In genomic region chr22:42944409-42944808, GRCh38 we compare ENCODE assay signal across 19 cellular contexts.
DNase-seq lines count a peak whose midpoint lies in the region; ATAC-seq, FAIRE-seq and TF ChIP-seq lines count a peak whose summit lies in the region.
"Had no signal": no experiment of that assay in that cellular context is flagged by ENCODE, and none has a peak within 500 bp of the region (broad histone marks: within the 10 kb centered on the region; RNA-seq: fewer than 3 reads in every experiment).

No MANE protein-coding gene starts in this region.

- 94% methylated on average over 5 of the region's 5 CpGs for WGBS in HepG2 (ENCODE audit: low lambda C conversion rate)
- WGBS in right lobe of liver (ENCODE audit: insufficient coverage, low coverage, low lambda C conversion rate, missing lambda C conversion rate): 38% methylated on average over 4 of the region's 5 CpGs
- WGBS in prostate gland: 51% methylated on average over 5 of the region's 5 CpGs
- WGBS in testis, 2 donors: 63 to 67% methylated on average over 5 of the region's 5 CpGs

- TF ChIP-seq EP300 in HepG2 (IDR thresholded peaks at IDR 0.05; ENCODE audit: low read depth in 2 of 2, low read length in 2 of 2): no peak
- no peak for TF ChIP-seq EP300 in HepG2 (CRISPR knock-in tag; IDR thresholded peaks at IDR 0.05; ENCODE audit: borderline replicate concordance)

- no peak for FAIRE-seq in HepG2 (lab: Jason Lieb, UNC)
- FAIRE-seq: A549, H1, RCC 7860 had no signal

- H3K4me3 Mint-ChIP-seq in CD8-positive, alpha-beta T cell: no peak overlapping the region
- H3K4me3 Mint-ChIP-seq: HFFc6 had no signal

- BruUV-seq in HepG2 (replicated peaks; lab: Mats Ljungman, UMichigan): no TSS peak

- ATAC-seq in HepG2: no peak
- no peak for ATAC-seq in right lobe of liver
- ATAC-seq in CD8-positive, alpha-beta T cell: no peak
- ATAC-seq: A549 had no signal

- POLR2A ChIA-PET in HepG2 (lab: Yijun Ruan, JAX): interaction anchor here (1.7 to 2.1 kb wide), 2 partner anchors 15 to 31 kb away, joined by 3 to 4 read pairs; no protein-coding TSS in a partner anchor
- POLR2A ChIA-PET in CD8-positive, alpha-beta T cell (lab: Charles Lee): no interaction called here

- no peak for TF ChIP-seq RAD21 in HepG2 (CRISPR knock-in tag; IDR thresholded peaks at IDR 0.05)

- H4K20me1 ChIP-seq in HepG2 (ENCODE audit: insufficient read depth, low read length): peaks cover 10% of the 10 kb centered on the region; the same call in 1 of the 2 replicates

- H3K4me1 Mint-ChIP-seq in CD8-positive, alpha-beta T cell (ENCODE audit: low read depth): peaks cover 48% of the 10 kb centered on the region

- in situ Hi-C loops in HepG2 (cut with HindIII; ENCODE audit: extremely low pct_ligation_motif_present, low pct_unique_long_range_greater_than_20kb): loop anchor here (5.0 kb wide), 1 partner anchor 48 kb away; no protein-coding TSS in a partner anchor

- H3K4me2 ChIP-seq in HepG2 (ENCODE audit: low read depth, low read length): no peak overlapping the region
- H3K4me2 ChIP-seq: A549 had no signal

- H2AFZ ChIP-seq in HepG2 (ENCODE audit: low read length): no peak overlapping the region

- H3K4me1 ChIP-seq in HepG2 (ENCODE audit: insufficient read depth, low read length) (peaks cover 80% of the 10 kb centered on the region), right lobe of liver (peaks cover 0 to 10% (median 2%) of the 10 kb centered on the region in 4 donors), left ventricle myocardium inferior (peaks cover 91% of the 10 kb centered on the region), prostate gland (replicated peaks) (peaks cover 32% of the 10 kb centered on the region), vagina (peaks cover 73% of the 10 kb centered on the region), testis (peaks cover 35% of the 10 kb centered on the region)
- peaks cover 32% of the 10 kb centered on the region for H3K4me1 ChIP-seq in CD8-positive, alpha-beta T cell (ENCODE audit: insufficient read depth, low read length)

- TF ChIP-seq CTCF in HepG2 (CRISPR knock-in tag; IDR thresholded peaks at IDR 0.05) (no peak), right lobe of liver (IDR thresholded peaks at IDR 0.05) (no peak), left ventricle myocardium inferior (IDR thresholded peaks at IDR 0.05; ENCODE audit: borderline replicate concordance) (no peak), prostate gland (IDR thresholded peaks at IDR 0.05) (no peak), vagina (IDR thresholded peaks at IDR 0.05) (no peak), testis (IDR thresholded peaks at IDR 0.05) (no peak)
- TF ChIP-seq CTCF in CD8-positive, alpha-beta T cell (IDR thresholded peaks at IDR 0.05): no peak

- H3K27ac Mint-ChIP-seq in CD8-positive, alpha-beta T cell: no peak overlapping the region
- H3K27ac Mint-ChIP-seq: HFFc6 had no signal

- no peaks in the 10 kb centered on the region for H3K9me3 Mint-ChIP-seq in CD8-positive, alpha-beta T cell
- H3K9me3 Mint-ChIP-seq: HFFc6 had no signal

- intact Hi-C loops in HepG2 (cut with micrococcal nuclease; ENCODE audit: unreplicated experiment): loop anchor here (10.0 kb wide), 1 partner anchor 50 kb away; no protein-coding TSS in a partner anchor
- intact Hi-C loops in right lobe of liver (cut with DNase I): no loop called here
- intact Hi-C loops in left ventricle myocardium inferior (cut with micrococcal nuclease): no loop called here
- intact Hi-C loops in prostate gland (cut with DNase I): no loop called here
- intact Hi-C loops in vagina (cut with DNase I): no loop called here
- intact Hi-C loops in CD8-positive, alpha-beta T cell (cut with DNase I, micrococcal nuclease): no loop called here
- intact Hi-C loops in testis (cut with DNase I; ENCODE audit: low total_unique reads): no loop called here

- H3K27me3 Mint-ChIP-seq in CD8-positive, alpha-beta T cell (ENCODE audit: low read depth): no peaks in the 10 kb centered on the region

- peaks cover 83% of the 10 kb centered on the region for H3K79me2 ChIP-seq in HepG2 (ENCODE audit: insufficient read depth, low read length)

- H3K27me3 ChIP-seq in HepG2 (ENCODE audit: control insufficient read depth in 1 of 2, insufficient read depth in 2 of 2, low read length in 2 of 2) (no peaks in the 10 kb centered on the region), right lobe of liver (no peaks in the 10 kb centered on the region), left ventricle myocardium inferior (ENCODE audit: low read depth) (no peaks in the 10 kb centered on the region), prostate gland (replicated peaks; ENCODE audit: insufficient read depth) (no peaks in the 10 kb centered on the region), vagina (no peaks in the 10 kb centered on the region), testis (no peaks in the 10 kb centered on the region)
- H3K27me3 ChIP-seq in CD8-positive, alpha-beta T cell (ENCODE audit: insufficient read depth, low read length): no peaks in the 10 kb centered on the region

- no peak for TF ChIP-seq POLR2A in HepG2 (IDR thresholded peaks at IDR 0.05; ENCODE audit: insufficient read depth in 1 of 2, low read depth in 2 of 2, low read length in 2 of 2)
- no peak for TF ChIP-seq POLR2A in right lobe of liver (IDR thresholded peaks at IDR 0.05)
- TF ChIP-seq POLR2A in prostate gland (IDR thresholded peaks at IDR 0.05): no peak
- TF ChIP-seq POLR2A in vagina (IDR thresholded peaks at IDR 0.05): no peak
- TF ChIP-seq POLR2A in testis (IDR thresholded peaks at IDR 0.05): no peak

- H3K4me3 ChIP-seq in HepG2 (replicated peaks in 1 of 3; ENCODE audit: insufficient read depth in 1 of 3, low read depth in 2 of 3, low read length in 3 of 3) (no peak overlapping the region), right lobe of liver (no peak overlapping the region), left ventricle myocardium inferior (peak overlapping the region; percentile 5), prostate gland (no peak overlapping the region), vagina (no peak overlapping the region), testis (no peak overlapping the region)
- no peak overlapping the region for H3K4me3 ChIP-seq in CD8-positive, alpha-beta T cell (ENCODE audit: low read depth, low read length)
- H3K4me3 ChIP-seq: A549 had no signal

- H3K9ac ChIP-seq in HepG2 (ENCODE audit: insufficient read depth, low read depth, low read length): no peak overlapping the region

- CTCF ChIA-PET in HepG2 (lab: Yijun Ruan, JAX; ENCODE audit: low intra/inter-chr PET ratio, low total read pairs): no interaction called here
- CTCF ChIA-PET in CD8-positive, alpha-beta T cell (lab: Charles Lee): no interaction called here

- H3K36me3 Mint-ChIP-seq in CD8-positive, alpha-beta T cell: peaks cover 27% of the 10 kb centered on the region

- no peaks in the 10 kb centered on the region for H3K9me3 ChIP-seq in HepG2 (ENCODE audit: low read length)
- H3K9me3 ChIP-seq in right lobe of liver: no peaks in the 10 kb centered on the region
- no peaks in the 10 kb centered on the region for H3K9me3 ChIP-seq in left ventricle myocardium inferior (replicated peaks)
- no peaks in the 10 kb centered on the region for H3K9me3 ChIP-seq in prostate gland
- no peaks in the 10 kb centered on the region for H3K9me3 ChIP-seq in vagina
- H3K9me3 ChIP-seq in CD8-positive, alpha-beta T cell (ENCODE audit: low read length): no peaks in the 10 kb centered on the region
- no peaks in the 10 kb centered on the region for H3K9me3 ChIP-seq in testis
- H3K9me3 ChIP-seq: A549 had no signal

- H3K27ac ChIP-seq in HepG2 (ENCODE audit: extremely low read length, insufficient read depth, low read length): no peak overlapping the region
- H3K27ac ChIP-seq in right lobe of liver: no peak overlapping the region
- H3K27ac ChIP-seq in left ventricle myocardium inferior (replicated peaks): peak overlapping the region; percentile 95
- H3K27ac ChIP-seq in prostate gland: peak overlapping the region; percentile 71 to 93
- H3K27ac ChIP-seq in vagina: peak overlapping the region; percentile 26
- H3K27ac ChIP-seq in CD8-positive, alpha-beta T cell (ENCODE audit: low read depth, low read length): no peak overlapping the region
- H3K27ac ChIP-seq in testis: peak overlapping the region in 1 of 2 donors; percentile 69

- H3K36me3 ChIP-seq in HepG2 (replicated peaks in 1 of 2; ENCODE audit: control insufficient read depth in 1 of 2, insufficient read depth in 2 of 2, low read length in 2 of 2) (peaks cover 6 to 27% of the 10 kb centered on the region in 2 experiments; a peak in 4 of 5 replicates), right lobe of liver (peaks cover 0 to 5% (median 0%) of the 10 kb centered on the region in 4 donors), left ventricle myocardium inferior (no peaks in the 10 kb centered on the region), prostate gland (no peaks in the 10 kb centered on the region), vagina (no peaks in the 10 kb centered on the region), testis (ENCODE audit: low read depth, missing control alignments) (no peaks in the 10 kb centered on the region)
- no peaks in the 10 kb centered on the region for H3K36me3 ChIP-seq in CD8-positive, alpha-beta T cell (ENCODE audit: insufficient read depth, low read length)

- no peak for DNase-seq in HepG2 (ENCODE audit: low spot score)
- DNase-seq in right lobe of liver: no peak
- DNase-seq in left ventricle myocardium inferior: no peak
- DNase-seq in prostate gland (ENCODE audit: low spot score): no peak
- DNase-seq in vagina (ENCODE audit: extremely low spot score in 2 of 2): no peak
- DNase-seq in CD8-positive, alpha-beta T cell: no peak
- no peak for DNase-seq in SKM-1 (lab: John Stamatoyannopoulos, UW; ENCODE audit: unreplicated experiment)
- no peak for DNase-seq in testis
- DNase-seq: C1 segment of cervical spinal cord, HFFc6, IMR-90, Karpas-422, NCI-H1105 treated with DMSO at 0.1 percent for 48 hours, NCI-H187, NCI-H446, SHP77 treated with DMSO at 0.1 percent for 48 hours had no signal

TF ChIP-seq in HepG2, 621 proteins besides CTCF, POLR2A, EP300 and RAD21:
- no peak for TF ChIP-seq PBX3 (CRISPR knock-in tag; IDR thresholded peaks at IDR 0.05; ENCODE audit: borderline replicate concordance)
- 0 out of 4 replicates have a peak, but pooled peaks have one; percentile 13 to 18 for TF ChIP-seq MAFK (conservative IDR thresholded peaks at IDR 0.05 in 1 of 2, IDR thresholded peaks at IDR 0.05 in 1 of 2; ENCODE audit: low read length in 2 of 2)
- TF ChIP-seq MAFF (IDR thresholded peaks at IDR 0.05; ENCODE audit: low read depth, low read length): 0 out of 2 replicates have a peak, but pooled peaks have one; percentile 19

Comparison
In these comparisons a context has a peak if more than half of its experiments do, and no peak if none do; other contexts are left out.
1. H3K27ac ChIP-seq: peak in left ventricle myocardium inferior (single experiment), prostate gland (2 of 2) and vagina (single experiment); none in HepG2 (single experiment), right lobe of liver (0 of 3) and CD8-positive, alpha-beta T cell (single experiment).